In the genomic region with DNA sequence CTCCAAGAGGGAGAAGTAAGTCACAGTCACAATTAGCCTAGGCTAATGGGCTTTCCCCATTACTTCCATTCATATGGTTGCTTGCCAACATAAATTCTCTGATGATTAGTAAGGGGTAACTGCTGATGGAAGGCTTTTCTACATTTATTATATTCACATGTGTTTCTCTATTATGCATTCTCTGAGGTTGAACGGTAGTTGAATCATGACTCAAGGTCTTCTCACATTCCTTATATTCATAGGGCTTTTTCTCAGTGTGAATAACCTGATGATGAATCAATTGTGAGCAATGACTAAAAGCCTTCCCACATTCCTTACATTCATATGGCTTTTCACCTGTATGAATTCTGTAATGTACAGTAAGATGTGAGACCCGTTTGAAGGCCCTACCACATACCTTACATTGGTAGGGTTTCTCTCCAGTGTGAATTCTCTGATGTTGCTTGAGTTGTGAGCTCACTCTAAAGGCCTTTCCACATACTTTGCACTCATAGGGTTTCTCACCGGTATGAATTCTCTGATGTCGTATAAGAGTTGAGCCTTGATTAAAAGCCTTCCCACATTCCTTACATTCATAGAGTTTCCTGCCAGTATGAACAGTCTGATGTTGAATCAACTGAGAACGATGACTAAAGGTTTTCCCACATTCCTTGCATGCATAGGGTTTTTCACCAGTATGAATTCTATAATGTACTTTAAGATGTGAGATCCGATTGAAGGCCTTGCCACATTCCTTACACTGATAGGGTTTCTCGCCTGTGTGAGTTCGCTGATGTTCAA, we compare ENCODE assay signal across 29 cellular contexts. TPM values are rescaled to one million over a fixed set of nuclear protein-coding genes. Genes with fewer than 3 reads are reported as not detected.
DNase-seq lines count a peak whose midpoint lies in the region; ATAC-seq, FAIRE-seq and TF ChIP-seq lines count a peak whose summit lies in the region.
"Had no signal": no experiment of that assay in that cellular context is flagged by ENCODE, and none has a peak within 500 bp of the region (broad histone marks: within the 10 kb centered on the region; RNA-seq: fewer than 3 reads in every experiment).

No MANE protein-coding gene starts in this region.

- H2AFZ ChIP-seq in Karpas-422 (ENCODE audit: low read length), result no peak overlapping the region

- peaks cover 16 to 68% (median 60%) of the 10 kb centered on the region in 5 donors for H3K36me3 Mint-ChIP-seq in naive thymus-derived CD4-positive, alpha-beta T cell

- H4K20me1 ChIP-seq in Karpas-422 (ENCODE audit: insufficient read depth, low read depth, low read length), result no peaks in the 10 kb centered on the region
- H4K20me1 ChIP-seq: BLaER1 treated with 17β-estradiol and CSF1 and Interleukin-3, amounts not matched to agents 10 nM and 100 nM had no signal

- TF ChIP-seq CTCF in bronchial epithelial cell (IDR thresholded peaks at IDR 0.05; ENCODE audit: insufficient read depth, low read length, severe bottlenecking), result no peak

- H3K27ac Mint-ChIP-seq in naive thymus-derived CD4-positive, alpha-beta T cell, result no peak overlapping the region
- H3K27ac Mint-ChIP-seq: activated CD4-positive, alpha-beta T cell treated with anti-CD3 and anti-CD28 coated beads, Interleukin-2, amount 10 ng/mL, durations not matched to agents 24 days and 14 days; activated naive CD8-positive, alpha-beta T cell treated with anti-CD3 and anti-CD28 coated beads, Interleukin-2, amount 10 ng/mL, durations not matched to agents 7 days and 5 days; stimulated activated effector memory CD8-positive, alpha-beta T cell treated with anti-CD3 and anti-CD28 coated beads, Interleukin-12 subunit alpha, Interleukin-12 subunit beta, amount 100 ng/mL, for 72 hours; T-helper 2 cell treated with Interferon-gamma antibody and Interleukin-4, amounts not matched to agents 5 μg/mL and 100 μg/mL, for 36 hours had no signal

- H3K4me3 ChIP-seq in bronchial epithelial cell (ENCODE audit: low read depth, low read length), result no peak overlapping the region
- H3K4me3 ChIP-seq in naive thymus-derived CD4-positive, alpha-beta T cell (ENCODE audit: low read length), result peak overlapping the region; percentile 2
- no peak overlapping the region for H3K4me3 ChIP-seq in Karpas-422 (ENCODE audit: low read length)
- H3K4me3 ChIP-seq: BLaER1 treated with 17β-estradiol and CSF1 and Interleukin-3, amounts not matched to agents 10 nM and 100 nM; K562; lower lobe of right lung; upper lobe of left lung had no signal

- no peaks in the 10 kb centered on the region for H3K27me3 Mint-ChIP-seq in naive thymus-derived CD4-positive, alpha-beta T cell
- H3K27me3 Mint-ChIP-seq: activated CD4-positive, alpha-beta T cell treated with anti-CD3 and anti-CD28 coated beads, Interleukin-2, amount 10 ng/mL, durations not matched to agents 24 days and 14 days; activated naive CD8-positive, alpha-beta T cell treated with anti-CD3 and anti-CD28 coated beads, Interleukin-2, amount 10 ng/mL, durations not matched to agents 7 days and 5 days had no signal

- H3K36me3 ChIP-seq in bronchial epithelial cell (ENCODE audit: control insufficient read depth, insufficient read depth, low read length) (no peaks in the 10 kb centered on the region), Karpas-422 (ENCODE audit: insufficient read depth, low read length) (peaks cover 5% of the 10 kb centered on the region; the same call in 1 of the 2 replicates)
- peaks cover 0 to 37% (median 6%) of the 10 kb centered on the region in 3 experiments for H3K36me3 ChIP-seq in naive thymus-derived CD4-positive, alpha-beta T cell (ENCODE audit: control insufficient read depth in 2 of 3, insufficient read depth in 3 of 3, low read length in 3 of 3)

- H3K4me1 ChIP-seq in naive thymus-derived CD4-positive, alpha-beta T cell (ENCODE audit: control insufficient read depth in 2 of 2, insufficient read depth in 2 of 2, low read length in 2 of 2), result no peaks in the 10 kb centered on the region
- no peaks in the 10 kb centered on the region for H3K4me1 ChIP-seq in Karpas-422 (ENCODE audit: low read length)
- H3K4me1 ChIP-seq: BLaER1 treated with 17β-estradiol and CSF1 and Interleukin-3, amounts not matched to agents 10 nM and 100 nM; lower lobe of right lung; upper lobe of left lung had no signal

- H3K27ac ChIP-seq in naive thymus-derived CD4-positive, alpha-beta T cell (ENCODE audit: low read depth, low read length), result no peak overlapping the region
- no peak overlapping the region for H3K27ac ChIP-seq in Karpas-422 (ENCODE audit: low read length)
- H3K27ac ChIP-seq: BLaER1 treated with 17β-estradiol and CSF1 and Interleukin-3, amounts not matched to agents 10 nM and 100 nM; lower lobe of right lung; upper lobe of left lung had no signal

- 0 out of 2 replicates have a peak, but pooled peaks cover 2% of the 10 kb centered on the region for H3K9me2 ChIP-seq in Karpas-422 (replicated peaks; ENCODE audit: insufficient read depth, low read length)

- peak; percentile 58 for DNase-seq in EL
- DNase-seq in NCI-H226, result peak; percentile 32
- peak; percentile 92 for DNase-seq in bronchial epithelial cell (ENCODE audit: low read depth)
- DNase-seq in naive thymus-derived CD4-positive, alpha-beta T cell, result no peak
- DNase-seq in Karpas-422, result no peak
- DNase-seq in NCI-H748 treated with DMSO at 0.1 percent for 48 hours (lab: John Stamatoyannopoulos, UW), result no peak
- no peak for DNase-seq in HCEC 1CT
- DNase-seq: activated CD4-positive, alpha-beta T cell treated with anti-CD3 and anti-CD28 coated beads, Interleukin-2, amount 10 ng/mL, durations not matched to agents 24 days and 14 days; activated gamma-delta T cell; activated naive CD8-positive, alpha-beta T cell treated with anti-CD3 and anti-CD28 coated beads, Interleukin-2, amount 10 ng/mL, durations not matched to agents 7 days and 5 days; activated T-cell treated with anti-CD3 and anti-CD28 coated beads, Interleukin-2, amount 50 U/mL, for 1 hour; cerebellar nuclear complex; DMS53; head of caudate nucleus; lower lobe of right lung; NCI-H1417 treated with DMSO at 0.1 percent for 48 hours; NCI-H2081 treated with DMSO at 0.1 percent for 48 hours; NCI-H446 treated with DMSO at 0.1 percent for 48 hours; right cardiac atrium; stimulated activated CD4-positive, alpha-beta T cell treated with anti-CD3 and anti-CD28 coated beads, Interleukin-12 subunit alpha, Interleukin-12 subunit beta, amount 100 ng/mL, for 4 hours; stimulated activated CD4-positive, alpha-beta T cell treated with anti-CD3 and anti-CD28 coated beads, Interleukin-4, amount 100 ng/mL, for 24 hours; substantia nigra; upper lobe of left lung had no signal

- POLR2A ChIA-PET in naive thymus-derived CD4-positive, alpha-beta T cell (lab: Charles Lee), result no interaction called here

- H3K4me1 Mint-ChIP-seq in naive thymus-derived CD4-positive, alpha-beta T cell, result no peaks in the 10 kb centered on the region
- H3K4me1 Mint-ChIP-seq: activated CD4-positive, alpha-beta T cell treated with anti-CD3 and anti-CD28 coated beads, Interleukin-2, amount 10 ng/mL, durations not matched to agents 24 days and 14 days; stimulated activated effector memory CD8-positive, alpha-beta T cell treated with anti-CD3 and anti-CD28 coated beads, Interleukin-12 subunit alpha, Interleukin-12 subunit beta, amount 100 ng/mL, for 72 hours had no signal

- CTCF ChIA-PET in naive thymus-derived CD4-positive, alpha-beta T cell (lab: Charles Lee), result no interaction called here

- no peak overlapping the region for H3K4me2 ChIP-seq in Karpas-422 (ENCODE audit: low read depth, low read length, poor library complexity, severe bottlenecking)
- H3K4me2 ChIP-seq: BLaER1 treated with 17β-estradiol and CSF1 and Interleukin-3, amounts not matched to agents 10 nM and 100 nM had no signal

- peaks cover 0 to 69% (median 7%) of the 10 kb centered on the region in 3 experiments for H3K9me3 ChIP-seq in naive thymus-derived CD4-positive, alpha-beta T cell (ENCODE audit: control insufficient read depth in 2 of 3, low read length in 3 of 3)
- peaks cover 27% of the 10 kb centered on the region for H3K9me3 ChIP-seq in Karpas-422 (ENCODE audit: low read length)

- intact Hi-C loops in naive thymus-derived CD4-positive, alpha-beta T cell (cut with micrococcal nuclease), result no loop called here

- H3K79me2 ChIP-seq in Karpas-422 (ENCODE audit: low read length), result no peaks in the 10 kb centered on the region

- no peak overlapping the region for H3K9ac ChIP-seq in Karpas-422 (ENCODE audit: low read length)
- H3K9ac ChIP-seq: BLaER1 treated with 17β-estradiol and CSF1 and Interleukin-3, amounts not matched to agents 10 nM and 100 nM had no signal

- peaks cover 10 to 99% (median 69%) of the 10 kb centered on the region in 11 donors for H3K9me3 Mint-ChIP-seq in naive thymus-derived CD4-positive, alpha-beta T cell

- FAIRE-seq in bronchial epithelial cell (lab: Jason Lieb, UNC), result no peak
- FAIRE-seq: K562 had no signal

- H3K4me3 Mint-ChIP-seq in naive thymus-derived CD4-positive, alpha-beta T cell, result no peak overlapping the region
- H3K4me3 Mint-ChIP-seq: activated CD4-positive, alpha-beta T cell treated with anti-CD3 and anti-CD28 coated beads, Interleukin-2, amount 10 ng/mL, durations not matched to agents 24 days and 14 days; activated naive CD8-positive, alpha-beta T cell treated with anti-CD3 and anti-CD28 coated beads, Interleukin-2, amount 10 ng/mL, durations not matched to agents 7 days and 5 days; stimulated activated effector memory CD8-positive, alpha-beta T cell treated with anti-CD3 and anti-CD28 coated beads, Interleukin-12 subunit alpha, Interleukin-12 subunit beta, amount 100 ng/mL, for 72 hours; T-helper 2 cell treated with Interferon-gamma antibody and Interleukin-4, amounts not matched to agents 5 μg/mL and 100 μg/mL, for 36 hours had no signal

- ATAC-seq in naive thymus-derived CD4-positive, alpha-beta T cell, result no peak
- ATAC-seq in HG02981 (IDR thresholded peaks at IDR 0.05; ENCODE audit: unreplicated experiment), result no peak
- ATAC-seq: K562; lower lobe of right lung; right cardiac atrium; Right ventricle myocardium inferior; stimulated activated effector memory CD8-positive, alpha-beta T cell treated with anti-CD3 and anti-CD28 coated beads, Interleukin-12 subunit alpha, Interleukin-12 subunit beta, amount 100 ng/mL, for 72 hours had no signal

- H3K27me3 ChIP-seq in bronchial epithelial cell (ENCODE audit: control insufficient read depth, insufficient read depth, low read length), result no peaks in the 10 kb centered on the region
- H3K27me3 ChIP-seq in naive thymus-derived CD4-positive, alpha-beta T cell (ENCODE audit: control insufficient read depth in 2 of 2, insufficient read depth in 2 of 2, low read length in 2 of 2), result no peaks in the 10 kb centered on the region
- H3K27me3 ChIP-seq in Karpas-422 (ENCODE audit: low read length), result no peaks in the 10 kb centered on the region
- H3K27me3 ChIP-seq: BLaER1 treated with 17β-estradiol and CSF1 and Interleukin-3, amounts not matched to agents 10 nM and 100 nM; upper lobe of left lung had no signal

RNA-seq across cellular contexts. Expression of a gene that starts 9.3 kb away (rescaled TPM):
- total RNA-seq in bronchial epithelial cell, result 1.1 and 2.4 TPM in 2 replicates
- 1 to 10 TPM; 1.7 to 7.6 (median 3.3) TPM for total RNA-seq in naive thymus-derived CD4-positive, alpha-beta T cell
- polyA plus RNA-seq in naive thymus-derived CD4-positive, alpha-beta T cell, result 1 to 10 TPM; 5.7 to 5.8 TPM
- total RNA-seq in Karpas-422 (2014; rRNA removed; shearing (Covaris generic); ENCODE audit: low replicate concordance), result 2.6 and 3.4 TPM in 2 replicates

RNA-seq across cellular contexts. Expression of a gene that starts 20.1 kb away (rescaled TPM):
- total RNA-seq in bronchial epithelial cell, result 2.9 and 3.4 TPM in 2 replicates
- total RNA-seq in naive thymus-derived CD4-positive, alpha-beta T cell, result 10 to 100 TPM in 2 of 5 experiments, 1 to 10 TPM in 3; 2.4 to 14.3 (median 3.1) TPM
- 10 to 100 TPM; 16.3 to 20.1 TPM for polyA plus RNA-seq in naive thymus-derived CD4-positive, alpha-beta T cell
- total RNA-seq in Karpas-422 (2014; rRNA removed; shearing (Covaris generic); ENCODE audit: low replicate concordance), result 4.9 and 6.7 TPM in 2 replicates

Comparison
In these comparisons a context has a peak if more than half of its experiments do, and no peak if none do; other contexts are left out.
1. DNase-seq: peak in EL (single experiment), NCI-H226 (single experiment) and bronchial epithelial cell (single experiment); none in naive thymus-derived CD4-positive, alpha-beta T cell (0 of 9), Karpas-422 (single experiment), NCI-H748 treated with DMSO at 0.1 percent for 48 hours (single experiment) and HCEC 1CT (single experiment).